20 cellular contexts compared by ENCODE assay signal in the genomic region with DNA sequence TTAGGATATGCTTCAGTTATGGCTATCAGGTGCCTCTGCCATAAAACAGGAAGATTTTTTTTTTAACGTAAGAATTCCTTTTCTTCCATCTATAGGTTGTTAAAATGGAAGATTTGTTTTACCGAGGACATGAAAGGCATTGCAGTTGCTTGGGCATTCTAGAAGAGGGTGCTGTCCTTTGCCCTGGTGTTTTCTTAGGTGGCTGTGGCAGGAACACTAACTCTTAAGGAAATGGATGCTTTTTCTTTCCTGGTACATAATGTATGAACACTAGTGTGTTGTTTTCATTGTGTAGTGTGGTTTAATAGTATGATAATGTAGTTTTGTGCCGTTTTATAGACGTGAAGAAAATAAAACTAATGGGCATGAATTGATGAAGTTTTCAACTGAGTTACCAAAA. TPM values are rescaled to one million over a fixed set of nuclear protein-coding genes. Genes with fewer than 3 reads are reported as not detected.
DNase-seq lines count a peak whose midpoint lies in the region; ATAC-seq, FAIRE-seq and TF ChIP-seq lines count a peak whose summit lies in the region.
"Had no signal": no experiment of that assay in that cellular context is flagged by ENCODE, and none has a peak within 500 bp of the region (broad histone marks: within the 10 kb centered on the region; RNA-seq: fewer than 3 reads in every experiment).

No MANE protein-coding gene starts in this region.

- H3K36me3 ChIP-seq in Loucy (ENCODE audit: insufficient read depth, low read length): peaks cover 16% of the 10 kb centered on the region; the same call in 1 of the 2 replicates
- H3K36me3 ChIP-seq in pancreas: no peaks in the 10 kb centered on the region
- peaks cover 4% of the 10 kb centered on the region for H3K36me3 ChIP-seq in SJCRH30
- H3K36me3 ChIP-seq: HAP-1 had no signal

- H3K9me2 ChIP-seq in Loucy (replicated peaks; ENCODE audit: low read depth, low read length): no peaks in the 10 kb centered on the region

- H3K36me3 Mint-ChIP-seq in activated naive CD8-positive, alpha-beta T cell treated with anti-CD3 and anti-CD28 coated beads, Interleukin-2, amount 50 U/mL, for 24 hours (ENCODE audit: low read depth): peaks cover 31% of the 10 kb centered on the region
- peaks cover 40% of the 10 kb centered on the region for H3K36me3 Mint-ChIP-seq in activated naive CD8-positive, alpha-beta T cell treated with anti-CD3 and anti-CD28 coated beads for 36 hours
- peaks cover 4% of the 10 kb centered on the region for H3K36me3 Mint-ChIP-seq in chondrocyte (ENCODE audit: low read depth)

- H3K27me3 Mint-ChIP-seq in activated naive CD8-positive, alpha-beta T cell treated with anti-CD3 and anti-CD28 coated beads, Interleukin-2, amount 50 U/mL, for 24 hours: peaks cover 2% of the 10 kb centered on the region
- H3K27me3 Mint-ChIP-seq in activated naive CD8-positive, alpha-beta T cell treated with anti-CD3 and anti-CD28 coated beads for 36 hours: peaks cover 15% of the 10 kb centered on the region
- no peaks in the 10 kb centered on the region for H3K27me3 Mint-ChIP-seq in chondrocyte (ENCODE audit: low read depth)

- no peaks in the 10 kb centered on the region for H3K27me3 ChIP-seq in Loucy (ENCODE audit: insufficient read depth, low read length, poor library complexity, severe bottlenecking)
- H3K27me3 ChIP-seq in pancreas: no peaks in the 10 kb centered on the region
- no peaks in the 10 kb centered on the region for H3K27me3 ChIP-seq in SJCRH30

- no peak overlapping the region for H3K9ac ChIP-seq in Loucy (ENCODE audit: low read depth, low read length, poor library complexity, severe bottlenecking)
- H3K9ac ChIP-seq: GM23248 had no signal

- intact Hi-C loops in pancreas (cut with DNase I): no loop called here

- no peak for FAIRE-seq in pancreas (lab: Jason Lieb, UNC)

- peaks cover 95% of the 10 kb centered on the region for H3K79me2 ChIP-seq in Loucy (ENCODE audit: insufficient read depth, low read length)

- peak; percentile 26; the same call in 1 of the 2 replicates for TF ChIP-seq CTCF in Loucy (conservative IDR thresholded peaks at IDR 0.05; ENCODE audit: low read length)
- no peak for TF ChIP-seq CTCF in chondrocyte (IDR thresholded peaks at IDR 0.05)
- no peak for TF ChIP-seq CTCF in pancreas (IDR thresholded peaks at IDR 0.05)

- H3K9me3 Mint-ChIP-seq in activated naive CD8-positive, alpha-beta T cell treated with anti-CD3 and anti-CD28 coated beads, Interleukin-2, amount 50 U/mL, for 24 hours: no peaks in the 10 kb centered on the region
- no peaks in the 10 kb centered on the region for H3K9me3 Mint-ChIP-seq in activated naive CD8-positive, alpha-beta T cell treated with anti-CD3 and anti-CD28 coated beads for 36 hours
- H3K9me3 Mint-ChIP-seq in chondrocyte (ENCODE audit: low read depth): peaks cover 14% of the 10 kb centered on the region
- H3K9me3 Mint-ChIP-seq: CD4-positive, alpha-beta T cell had no signal

- no peak overlapping the region for H3K4me3 Mint-ChIP-seq in activated naive CD8-positive, alpha-beta T cell treated with anti-CD3 and anti-CD28 coated beads, Interleukin-2, amount 50 U/mL, for 24 hours
- no peak overlapping the region for H3K4me3 Mint-ChIP-seq in activated naive CD8-positive, alpha-beta T cell treated with anti-CD3 and anti-CD28 coated beads for 36 hours
- no peak overlapping the region for H3K4me3 Mint-ChIP-seq in chondrocyte (ENCODE audit: unreplicated experiment)
- H3K4me3 Mint-ChIP-seq: CD4-positive, alpha-beta T cell had no signal

- H3K4me3 ChIP-seq in Loucy (ENCODE audit: low read length, poor library complexity, severe bottlenecking): peak overlapping the region; percentile 53
- H3K4me3 ChIP-seq in pancreas: no peak overlapping the region
- H3K4me3 ChIP-seq in SJCRH30: no peak overlapping the region
- H3K4me3 ChIP-seq: GM23248, HAP-1 had no signal

- peaks cover 74% of the 10 kb centered on the region for H4K20me1 ChIP-seq in Loucy (ENCODE audit: insufficient read depth, low read length, poor library complexity, severe bottlenecking)

- H3K9me3 ChIP-seq in Loucy (ENCODE audit: insufficient read depth, low read depth, low read length): 0 out of 2 replicates have a peak, but pooled peaks cover 9% of the 10 kb centered on the region
- H3K9me3 ChIP-seq in pancreas: no peaks in the 10 kb centered on the region
- H3K9me3 ChIP-seq in SJCRH30 (replicated peaks): no peaks in the 10 kb centered on the region
- H3K9me3 ChIP-seq: HAP-1 had no signal

- H2AFZ ChIP-seq in Loucy (ENCODE audit: low read length): no peak overlapping the region
- H2AFZ ChIP-seq: GM23248 had no signal

- peaks cover 84% of the 10 kb centered on the region for H3K4me1 Mint-ChIP-seq in activated naive CD8-positive, alpha-beta T cell treated with anti-CD3 and anti-CD28 coated beads, Interleukin-2, amount 50 U/mL, for 24 hours
- peaks cover 49% of the 10 kb centered on the region for H3K4me1 Mint-ChIP-seq in activated naive CD8-positive, alpha-beta T cell treated with anti-CD3 and anti-CD28 coated beads for 36 hours
- H3K4me1 Mint-ChIP-seq in chondrocyte (ENCODE audit: low read depth): peaks cover 12% of the 10 kb centered on the region

- peaks cover 3% of the 10 kb centered on the region; the same call in 1 of the 2 replicates for H3F3A ChIP-seq in Loucy (ENCODE audit: low read depth)

- peak overlapping the region; percentile 80 for H3K4me2 ChIP-seq in Loucy (ENCODE audit: low read depth, low read length, poor library complexity, severe bottlenecking)

- DNase-seq in activated naive CD8-positive, alpha-beta T cell treated with anti-CD3 and anti-CD28 coated beads, Interleukin-2, amount 50 U/mL, for 24 hours: no peak
- DNase-seq in activated naive CD8-positive, alpha-beta T cell treated with anti-CD3 and anti-CD28 coated beads for 36 hours: no peak
- DNase-seq in epithelial cell of prostate (ENCODE audit: low read depth, low spot score) (no peak), SKM-1 treated with dmso at 0.1 percent for 144 hours (lab: John Stamatoyannopoulos, UW; ENCODE audit: unreplicated experiment) (no peak), chondrocyte (ENCODE audit: low spot score) (no peak), pancreas (no peak), SJCRH30 (no peak)
- DNase-seq: 8988T; CD4-positive, alpha-beta T cell; DMS 273 treated with DMSO at 0.1 percent for 48 hours; DMS79 treated with DMSO at 0.1 percent for 48 hours; GM23248; NCI-H1105; NCI-H2029 treated with DMSO at 0.1 percent for 48 hours; NCI-H226; NCI-H524; NCI-H774 had no signal

- no peak for ATAC-seq in activated naive CD8-positive, alpha-beta T cell treated with anti-CD3 and anti-CD28 coated beads, Interleukin-2, amount 50 U/mL, for 24 hours
- no peak for ATAC-seq in pancreas
- ATAC-seq: Panc1 had no signal

- H3K27ac ChIP-seq in epithelial cell of prostate (peak overlapping the region; percentile 3), pancreas (peak overlapping the region in 1 of 4 donors; percentile 73), SJCRH30 (no peak overlapping the region)
- H3K27ac ChIP-seq: GM23248 had no signal

- WGBS in pancreas, 2 donors: 65 to 72% methylated on average over 4 of the region's 4 CpGs

- peaks cover 72% of the 10 kb centered on the region for H3K4me1 ChIP-seq in Loucy (ENCODE audit: insufficient read depth, low read length, poor library complexity, severe bottlenecking)
- H3K4me1 ChIP-seq in pancreas: peaks cover 10 to 23% (median 21%) of the 10 kb centered on the region in 3 donors
- peaks cover 7% of the 10 kb centered on the region; the same call in 1 of the 2 replicates for H3K4me1 ChIP-seq in SJCRH30
- H3K4me1 ChIP-seq: HAP-1 had no signal

- peak overlapping the region; percentile 69 for H3K27ac Mint-ChIP-seq in activated naive CD8-positive, alpha-beta T cell treated with anti-CD3 and anti-CD28 coated beads, Interleukin-2, amount 50 U/mL, for 24 hours
- no peak overlapping the region for H3K27ac Mint-ChIP-seq in activated naive CD8-positive, alpha-beta T cell treated with anti-CD3 and anti-CD28 coated beads for 36 hours
- no peak overlapping the region for H3K27ac Mint-ChIP-seq in chondrocyte (ENCODE audit: unreplicated experiment)
- H3K27ac Mint-ChIP-seq: CD4-positive, alpha-beta T cell had no signal

RNA-seq across cellular contexts. Expression of a gene that starts 47.2 kb away (rescaled TPM):
- 10 to 100 TPM; 88.6 to 92.2 TPM for total RNA-seq in activated naive CD8-positive, alpha-beta T cell treated with anti-CD3 and anti-CD28 coated beads for 36 hours
- total RNA-seq in chondrocyte (42.1 to 52.2 TPM (median 44.2 TPM) in 3 replicates), pancreas (10 to 100 TPM; 13.0 to 25.5 (median 17.0) TPM)
- polyA plus RNA-seq in pancreas: 10 to 100 TPM; 10.6 to 11.1 TPM
- 84.2 and 85.0 TPM in 2 replicates for total RNA-seq in SJCRH30 (2014; rRNA removed; shearing (Covaris generic))
